In genomic region chr21:36699026-36699545, GRCh38 we compare ENCODE assay signal across 8 cellular contexts. TPM values are rescaled to one million over a fixed set of nuclear protein-coding genes. Genes with fewer than 3 reads are reported as not detected.
DNase-seq lines count a peak whose midpoint lies in the region; TF ChIP-seq lines count a peak whose summit lies in the region.

SIM2 (plus strand) TSS chr21:36699115; CDS start chr21:36699747, 632 bp downstream.

- TF ChIP-seq POLR2A in esophagus muscularis mucosa (IDR thresholded peaks at IDR 0.05; ENCODE audit: low read depth): no peak

- WGBS in esophagus muscularis mucosa: no CpG with 5 or more reads among the region's 64 CpGs

- H3K4me3 ChIP-seq in esophagus muscularis mucosa: peak within 1 kb of the TSS; percentile 45 to 55 (median 51)

- no peak for TF ChIP-seq CTCF in esophagus muscularis mucosa (IDR thresholded peaks at IDR 0.05)

- intact Hi-C loops in esophagus muscularis mucosa (cut with DNase I): no loop called here

- peaks cover 0 to 100% (median 95%) of the 10 kb centered on the region in 4 donors for H3K27me3 ChIP-seq in esophagus muscularis mucosa

- no peak for TF ChIP-seq EP300 in esophagus muscularis mucosa (IDR thresholded peaks at IDR 0.05)

- no peaks in the 10 kb centered on the region for H3K9me3 ChIP-seq in esophagus muscularis mucosa

- no peaks in the 10 kb centered on the region for H3K36me3 ChIP-seq in esophagus muscularis mucosa

- H3K27ac ChIP-seq in esophagus muscularis mucosa (replicated peaks in 1 of 4): no peak within 1 kb of the TSS

- H3K4me1 ChIP-seq in esophagus muscularis mucosa: peaks cover 45 to 71% (median 59%) of the 10 kb centered on the region in 4 donors

- DNase-seq in NCI-H2227 (lab: John Stamatoyannopoulos, UW; ENCODE audit: unreplicated experiment): peak; percentile 34
- DNase-seq in NCI-H2227 treated with DMSO at 0.1 percent for 48 hours (lab: John Stamatoyannopoulos, UW): no peak
- DNase-seq in NCI-H69 (lab: John Stamatoyannopoulos, UW): peak; percentile 82
- DNase-seq in esophagus muscularis mucosa (ENCODE audit: extremely low spot score): no peak
- no peak for DNase-seq in renal cortical epithelial cell (ENCODE audit: low read depth)
- no peak for DNase-seq in superior temporal gyrus (ENCODE audit: extremely low spot score)
- DNase-seq in cerebellum (ENCODE audit: low spot score): no peak
- DNase-seq in SHP77 (lab: John Stamatoyannopoulos, UW): no peak

RNA-seq across cellular contexts. Expression of gene SIM2, which starts in this region (rescaled TPM):
- total RNA-seq in esophagus muscularis mucosa: under 1 TPM in 1 of 4 donors, not detected in 3; 0.42 TPM
- total RNA-seq in renal cortical epithelial cell: 4.0 and 23.1 TPM in 2 replicates
- not detected for total RNA-seq in cerebellum

Comparison
In these comparisons a context has a peak if more than half of its experiments do, and no peak if none do; other contexts are left out.
1. DNase-seq: peak in NCI-H2227 (single experiment) and NCI-H69 (single experiment); none in NCI-H2227 treated with DMSO at 0.1 percent for 48 hours (single experiment), esophagus muscularis mucosa (single experiment), renal cortical epithelial cell (single experiment), superior temporal gyrus (single experiment), cerebellum (single experiment) and SHP77 (0 of 2).